ENCODE assay signal across 17 cellular contexts in genomic region chr5:67293177-67293576, GRCh38.
DNase-seq lines count a peak whose midpoint lies in the region; ATAC-seq and TF ChIP-seq lines count a peak whose summit lies in the region.
"Had no signal": no experiment of that assay in that cellular context is flagged by ENCODE, and none has a peak within 500 bp of the region (broad histone marks: within the 10 kb centered on the region; RNA-seq: fewer than 3 reads in every experiment).

No MANE protein-coding gene starts in this region.

- H3K4me3 ChIP-seq in Loucy (ENCODE audit: low read length, poor library complexity, severe bottlenecking), result no peak overlapping the region
- H3K4me3 ChIP-seq in dorsolateral prefrontal cortex, result no peak overlapping the region
- H3K4me3 ChIP-seq in neural cell (ENCODE audit: low read length), result no peak overlapping the region
- no peak overlapping the region for H3K4me3 ChIP-seq in tibial nerve
- H3K4me3 ChIP-seq: HAP-1, K562 had no signal

- H4K20me1 ChIP-seq in Loucy (ENCODE audit: insufficient read depth, low read length, poor library complexity, severe bottlenecking) (no peaks in the 10 kb centered on the region), neural cell (ENCODE audit: insufficient read depth) (no peaks in the 10 kb centered on the region)

- no peak for ATAC-seq in GM18517 (IDR thresholded peaks at IDR 0.05; ENCODE audit: unreplicated experiment)
- ATAC-seq in activated T-helper 17 cell treated with anti-CD3 and anti-CD28 coated beads, Interleukin-2, amount 50 U/mL, for 72 hours (replicated peaks), result no peak
- ATAC-seq: K562, Panc1 had no signal

- H3K9me3 ChIP-seq in Loucy (ENCODE audit: insufficient read depth, low read depth, low read length) (no peaks in the 10 kb centered on the region), neural cell (ENCODE audit: low read length) (no peaks in the 10 kb centered on the region), tibial nerve (no peaks in the 10 kb centered on the region)
- H3K9me3 ChIP-seq: HAP-1 had no signal

- no peaks in the 10 kb centered on the region for H3K4me1 Mint-ChIP-seq in activated T-helper 17 cell treated with anti-CD3 and anti-CD28 coated beads, Interleukin-2, amount 50 U/mL, for 72 hours
- H3K4me1 Mint-ChIP-seq: CD4-positive, CD25-positive, alpha-beta regulatory T cell had no signal

- H3K36me3 ChIP-seq in Loucy (ENCODE audit: insufficient read depth, low read length) (no peaks in the 10 kb centered on the region), neural cell (ENCODE audit: insufficient read depth, low read length) (no peaks in the 10 kb centered on the region), tibial nerve (no peaks in the 10 kb centered on the region)
- H3K36me3 ChIP-seq: HAP-1 had no signal

- TF ChIP-seq EP300 in neural cell (conservative IDR thresholded peaks at IDR 0.05; ENCODE audit: poor library complexity, severe bottlenecking), result peak; percentile 36
- no peak for TF ChIP-seq EP300 in tibial nerve (IDR thresholded peaks at IDR 0.05)

- TF ChIP-seq CTCF in Loucy (conservative IDR thresholded peaks at IDR 0.05; ENCODE audit: low read length) (no peak), dorsolateral prefrontal cortex (IDR thresholded peaks at IDR 0.05 in 54 of 56, conservative IDR thresholded peaks at IDR 0.05 in 2 of 56; ENCODE audit: low read depth in 1 of 56, partially characterized antibody in 56 of 56) (peak in 1 of 56 donors; percentile 14), neural cell (IDR thresholded peaks at IDR 0.05; ENCODE audit: poor library complexity, severe bottlenecking) (no peak), tibial nerve (IDR thresholded peaks at IDR 0.05) (no peak)

- intact Hi-C loops in dorsolateral prefrontal cortex (cut with DNase I), result loop anchor here in 1 of 2 donors (2.0 kb wide), 1 partner anchor 22 kb away; no protein-coding TSS in a partner anchor

- H3K9ac ChIP-seq in Loucy (ENCODE audit: low read depth, low read length, poor library complexity, severe bottlenecking) (no peak overlapping the region), neural cell (ENCODE audit: low read length) (no peak overlapping the region)

- H2AFZ ChIP-seq in Loucy (ENCODE audit: low read length) (peak overlapping the region; percentile 16; the same call in 1 of the 2 replicates), neural cell (ENCODE audit: low read depth, low read length) (no peak overlapping the region)

- no peak for TF ChIP-seq POLR2A in tibial nerve (IDR thresholded peaks at IDR 0.05)

- no peaks in the 10 kb centered on the region for H3K79me2 ChIP-seq in Loucy (ENCODE audit: insufficient read depth, low read length)
- no peaks in the 10 kb centered on the region for H3K79me2 ChIP-seq in neural cell (replicated peaks; ENCODE audit: insufficient read depth, low read length)

- DNase-seq in dorsolateral prefrontal cortex (no peak), tibial nerve (ENCODE audit: low spot score in 2 of 2) (no peak), HUDEP-2 (lab: John Stamatoyannopoulos, UW; ENCODE audit: unreplicated experiment in 76 of 76) (no peak)
- DNase-seq in activated CD4-positive, CD25-positive, alpha-beta regulatory T cell (lab: John Stamatoyannopoulos, UW), result no peak
- DNase-seq: CD4-positive, CD25-positive, alpha-beta regulatory T cell; DMS79; NCI-H146; NCI-H524; SHP77 treated with DMSO at 0.1 percent for 48 hours had no signal

- H3K36me3 Mint-ChIP-seq in activated T-helper 17 cell treated with anti-CD3 and anti-CD28 coated beads, Interleukin-2, amount 50 U/mL, for 72 hours (ENCODE audit: low read depth), result no peaks in the 10 kb centered on the region
- H3K36me3 Mint-ChIP-seq: CD4-positive, CD25-positive, alpha-beta regulatory T cell had no signal

- H3K4me2 ChIP-seq in Loucy (ENCODE audit: low read depth, low read length, poor library complexity, severe bottlenecking) (peak overlapping the region; percentile 11), neural cell (ENCODE audit: low read length) (no peak overlapping the region)

- H3K27ac Mint-ChIP-seq in activated T-helper 17 cell treated with anti-CD3 and anti-CD28 coated beads, Interleukin-2, amount 50 U/mL, for 72 hours, result no peak overlapping the region
- H3K27ac Mint-ChIP-seq: B cell had no signal

- H3K27me3 ChIP-seq in Loucy (ENCODE audit: insufficient read depth, low read length, poor library complexity, severe bottlenecking) (no peaks in the 10 kb centered on the region), dorsolateral prefrontal cortex (no peaks in the 10 kb centered on the region), neural cell (ENCODE audit: insufficient read depth, low read depth, low read length) (no peaks in the 10 kb centered on the region), tibial nerve (no peaks in the 10 kb centered on the region)

- no peaks in the 10 kb centered on the region for H3K9me3 Mint-ChIP-seq in activated T-helper 17 cell treated with anti-CD3 and anti-CD28 coated beads, Interleukin-2, amount 50 U/mL, for 72 hours
- H3K9me3 Mint-ChIP-seq: CD4-positive, CD25-positive, alpha-beta regulatory T cell had no signal

- H3K27ac ChIP-seq in dorsolateral prefrontal cortex (peak overlapping the region; percentile 72 to 99 (median 95)), neural cell (ENCODE audit: low read length) (peak overlapping the region; percentile 50), tibial nerve (peak overlapping the region; percentile 49 to 92 (median 79))

- TF ChIP-seq RAD21 in neural cell (conservative IDR thresholded peaks at IDR 0.05), result no peak

- H3K4me1 ChIP-seq in Loucy (ENCODE audit: insufficient read depth, low read length, poor library complexity, severe bottlenecking), result peaks cover 9% of the 10 kb centered on the region
- H3K4me1 ChIP-seq in tibial nerve, result peaks cover 0 to 77% (median 53%) of the 10 kb centered on the region in 4 donors

- H3F3A ChIP-seq in Loucy (ENCODE audit: low read depth) (no peaks in the 10 kb centered on the region), neural cell (ENCODE audit: insufficient read depth, low read length, poor library complexity, severe bottlenecking) (peaks cover 4% of the 10 kb centered on the region)

- no peak overlapping the region for H3K4me3 Mint-ChIP-seq in activated T-helper 17 cell treated with anti-CD3 and anti-CD28 coated beads, Interleukin-2, amount 50 U/mL, for 72 hours
- H3K4me3 Mint-ChIP-seq: B cell; CD4-positive, CD25-positive, alpha-beta regulatory T cell had no signal

- H3K9me2 ChIP-seq in Loucy (replicated peaks; ENCODE audit: low read depth, low read length) (no peaks in the 10 kb centered on the region), neural cell (ENCODE audit: insufficient read depth, low read length) (no peaks in the 10 kb centered on the region)

- peaks cover 12% of the 10 kb centered on the region for H3K27me3 Mint-ChIP-seq in activated T-helper 17 cell treated with anti-CD3 and anti-CD28 coated beads, Interleukin-2, amount 50 U/mL, for 72 hours

TF ChIP-seq in neural cell, 6 proteins besides CTCF, POLR2A, EP300 and RAD21:
- TF ChIP-seq MXI1 (conservative IDR thresholded peaks at IDR 0.05; ENCODE audit: poor library complexity, severe bottlenecking), result peak; percentile 9
- TF ChIP-seq POLR2AphosphoS5 (IDR thresholded peaks at IDR 0.05), result no peak
- peak; percentile 41 for TF ChIP-seq REST (IDR thresholded peaks at IDR 0.05; ENCODE audit: borderline replicate concordance)
- no peak for TF ChIP-seq SMC3 (conservative IDR thresholded peaks at IDR 0.05; ENCODE audit: poor library complexity)
